Comparison of ENCODE assay signal across 17 cellular contexts in the genomic region with DNA sequence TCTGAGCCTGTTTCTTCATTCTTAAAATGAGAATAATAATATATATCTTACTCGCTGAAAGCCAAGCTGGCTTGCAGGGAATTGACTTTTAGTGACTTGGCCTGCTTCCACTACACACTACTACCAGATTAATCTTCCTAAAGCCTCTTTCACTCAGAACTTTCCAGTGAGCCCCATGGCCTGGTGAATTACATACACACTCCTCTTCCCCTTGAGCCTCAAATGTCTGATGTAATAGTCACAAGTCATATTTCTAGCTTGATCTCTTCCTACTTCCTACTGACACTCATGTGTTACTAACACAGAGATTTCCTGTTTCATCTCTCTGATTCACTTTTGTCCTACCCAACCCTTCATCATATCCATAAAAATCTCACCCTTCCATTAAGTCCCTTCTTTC.
DNase-seq lines count a peak whose midpoint lies in the region; TF ChIP-seq lines count a peak whose summit lies in the region.
"Had no signal": no experiment of that assay in that cellular context is flagged by ENCODE, and none has a peak within 500 bp of the region (broad histone marks: within the 10 kb centered on the region; RNA-seq: fewer than 3 reads in every experiment).

No MANE protein-coding gene starts in this region.

- CTCF ChIA-PET in Calu3 (lab: Charles Lee) (interaction anchor here (0.5 kb wide), 1 partner anchor 968 kb away, joined by 4 read pairs; no protein-coding TSS in a partner anchor), OCI-LY7 (lab: Charles Lee; ENCODE audit: unreplicated experiment) (no interaction called here), A673 (lab: Charles Lee) (no interaction called here)
- CTCF ChIA-PET in activated naive CD4-positive, alpha-beta T cell treated with anti-CD3 and anti-CD28 coated beads, Interleukin-2, amount 10 ng/mL, durations not matched to agents 7 days and 5 days (lab: Charles Lee), result interaction anchor here (0.7 kb wide), 1 partner anchor 443 kb away, joined by 3 read pairs; no protein-coding TSS in a partner anchor

- H3K4me1 ChIP-seq in OCI-LY7 (ENCODE audit: insufficient read depth, low read length, poor library complexity, severe bottlenecking) (no peaks in the 10 kb centered on the region), A673 (ENCODE audit: insufficient read depth, low read length, poor library complexity, severe bottlenecking) (no peaks in the 10 kb centered on the region)

- H2AFZ ChIP-seq in OCI-LY7 (ENCODE audit: low read length), result peak overlapping the region; percentile 38; the same call in 1 of the 2 replicates

- intact Hi-C loops in Calu3 (cut with micrococcal nuclease; ENCODE audit: unreplicated experiment), result no loop called here
- intact Hi-C loops in OCI-LY7 (cut with micrococcal nuclease; ENCODE audit: unreplicated experiment), result no loop called here
- intact Hi-C loops in A673 (cut with micrococcal nuclease; ENCODE audit: unreplicated experiment), result no loop called here

- POLR2A ChIA-PET in OCI-LY7 (lab: Charles Lee) (no interaction called here), A673 (lab: Charles Lee; ENCODE audit: low non-redundant PET) (no interaction called here)

- H3K9me3 ChIP-seq in OCI-LY7 (ENCODE audit: low read length) (no peaks in the 10 kb centered on the region), A673 (ENCODE audit: low read depth, low read length, poor library complexity, severe bottlenecking) (no peaks in the 10 kb centered on the region)
- H3K9me3 ChIP-seq: adrenal gland had no signal

- no peaks in the 10 kb centered on the region for H3K9me2 ChIP-seq in OCI-LY7 (ENCODE audit: insufficient read depth, low read length)

- no peaks in the 10 kb centered on the region for H3K9me3 Mint-ChIP-seq in Calu3 (ENCODE audit: low read depth, unreplicated experiment)
- H3K9me3 Mint-ChIP-seq in activated naive CD4-positive, alpha-beta T cell treated with anti-CD3 and anti-CD28 coated beads, Interleukin-2, amount 10 ng/mL, durations not matched to agents 7 days and 5 days, result no peaks in the 10 kb centered on the region
- H3K9me3 Mint-ChIP-seq: activated T-cell treated with anti-CD3 and anti-CD28 coated beads, Interleukin-2, amount 50 U/mL, for 72 hours had no signal

- no peaks in the 10 kb centered on the region for H3K36me3 ChIP-seq in OCI-LY7 (ENCODE audit: insufficient read depth, low read length)
- no peaks in the 10 kb centered on the region for H3K36me3 ChIP-seq in A673 (ENCODE audit: insufficient read depth, low read length, poor library complexity, severe bottlenecking)
- H3K36me3 ChIP-seq: adrenal gland had no signal

- no peak for TF ChIP-seq CTCF in Calu3 (IDR thresholded peaks at IDR 0.05; ENCODE audit: unreplicated experiment)
- no peak for TF ChIP-seq CTCF in OCI-LY7 (conservative IDR thresholded peaks at IDR 0.05; ENCODE audit: low read length)
- TF ChIP-seq CTCF in A673 (conservative IDR thresholded peaks at IDR 0.05; ENCODE audit: low read depth, low read length), result no peak

- no peaks in the 10 kb centered on the region for H3K27me3 Mint-ChIP-seq in Calu3 (ENCODE audit: unreplicated experiment)
- H3K27me3 Mint-ChIP-seq in activated naive CD4-positive, alpha-beta T cell treated with anti-CD3 and anti-CD28 coated beads, Interleukin-2, amount 10 ng/mL, durations not matched to agents 7 days and 5 days, result no peaks in the 10 kb centered on the region

- H3K27ac ChIP-seq in OCI-LY7 (ENCODE audit: low read depth, low read length, poor library complexity, severe bottlenecking) (no peak overlapping the region), A673 (ENCODE audit: low read depth, low read length, poor library complexity, severe bottlenecking) (no peak overlapping the region)
- H3K27ac ChIP-seq: adrenal gland had no signal

- peak overlapping the region; percentile 83 for H3K27ac Mint-ChIP-seq in Calu3 (ENCODE audit: unreplicated experiment)
- no peak overlapping the region for H3K27ac Mint-ChIP-seq in activated naive CD4-positive, alpha-beta T cell treated with anti-CD3 and anti-CD28 coated beads, Interleukin-2, amount 10 ng/mL, durations not matched to agents 7 days and 5 days
- H3K27ac Mint-ChIP-seq: activated T-cell treated with anti-CD3 and anti-CD28 coated beads, Interleukin-2, amount 50 U/mL, for 72 hours had no signal

- no peak overlapping the region for H3K4me2 ChIP-seq in OCI-LY7 (ENCODE audit: low read length)
- H3K4me2 ChIP-seq: smooth muscle cell had no signal

- H3K79me2 ChIP-seq in OCI-LY7 (ENCODE audit: insufficient read depth, low read depth, low read length), result no peaks in the 10 kb centered on the region

- peaks cover 8% of the 10 kb centered on the region for H3K27me3 ChIP-seq in A673 (replicated peaks; ENCODE audit: insufficient read depth, low read depth, low read length, poor library complexity)
- H3K27me3 ChIP-seq: adrenal gland had no signal

- peaks cover 20% of the 10 kb centered on the region for H3K4me1 Mint-ChIP-seq in Calu3 (ENCODE audit: low read depth, unreplicated experiment)
- H3K4me1 Mint-ChIP-seq in activated naive CD4-positive, alpha-beta T cell treated with anti-CD3 and anti-CD28 coated beads, Interleukin-2, amount 10 ng/mL, durations not matched to agents 7 days and 5 days, result no peaks in the 10 kb centered on the region

- peaks cover 6% of the 10 kb centered on the region for H3K36me3 Mint-ChIP-seq in Calu3 (ENCODE audit: insufficient read depth, unreplicated experiment)
- H3K36me3 Mint-ChIP-seq in activated naive CD4-positive, alpha-beta T cell treated with anti-CD3 and anti-CD28 coated beads, Interleukin-2, amount 10 ng/mL, durations not matched to agents 7 days and 5 days, result no peaks in the 10 kb centered on the region

- BruUV-seq in Calu3 (replicated peaks; lab: Mats Ljungman, UMichigan) (no TSS peak), OCI-LY7 (replicated peaks; lab: Mats Ljungman, UMichigan) (no TSS peak), A673 (replicated peaks; lab: Mats Ljungman, UMichigan) (no TSS peak)

- no peak overlapping the region for H3K4me3 ChIP-seq in OCI-LY7 (ENCODE audit: low read depth, low read length, poor library complexity, severe bottlenecking)
- no peak overlapping the region for H3K4me3 ChIP-seq in A673 (ENCODE audit: low read depth, low read length, poor library complexity, severe bottlenecking)
- H3K4me3 ChIP-seq: adrenal gland, smooth muscle cell had no signal

- no peaks in the 10 kb centered on the region for H4K20me1 ChIP-seq in OCI-LY7 (ENCODE audit: insufficient read depth, low read length)

- no peak overlapping the region for H3K4me3 Mint-ChIP-seq in Calu3 (ENCODE audit: low read depth, unreplicated experiment)
- H3K4me3 Mint-ChIP-seq in activated naive CD4-positive, alpha-beta T cell treated with anti-CD3 and anti-CD28 coated beads, Interleukin-2, amount 10 ng/mL, durations not matched to agents 7 days and 5 days, result no peak overlapping the region
- H3K4me3 Mint-ChIP-seq: activated T-cell treated with anti-CD3 and anti-CD28 coated beads, Interleukin-2, amount 50 U/mL, for 72 hours had no signal

- DNase-seq in Calu3 (no peak), OCI-LY7 (ENCODE audit: low spot score) (no peak), dermis microvascular lymphatic vessel endothelial cell (ENCODE audit: low read depth in 2 of 2) (peak; percentile 74 to 86), medulla oblongata (ENCODE audit: extremely low spot score) (peak; percentile 47), GM19238 (ENCODE audit: insufficient read length, low spot score) (no peak), A673 (ENCODE audit: low spot score) (no peak)
- no peak for DNase-seq in activated effector memory CD4-positive, alpha-beta T cell treated with Interleukin-2 at 50 U/mL for 16 hours
- no peak for DNase-seq in activated naive CD4-positive, alpha-beta T cell treated with anti-CD3 and anti-CD28 coated beads, Interleukin-2, amount 10 ng/mL, durations not matched to agents 7 days and 5 days
- DNase-seq: activated CD4-positive, alpha-beta T cell treated with anti-CD3 and anti-CD28 coated beads, Interleukin-2, amount 50 U/mL, for 4 hours; activated T-cell treated with anti-CD3 and anti-CD28 coated beads, Interleukin-2, amount 50 U/mL, for 72 hours; adrenal gland; NCI-H1694 treated with DMSO at 0.1 percent for 48 hours; NCI-H526; nucleus accumbens; stimulated activated naive CD8-positive, alpha-beta T cell treated with anti-CD3 and anti-CD28 coated beads, Interleukin-15, Interleukin-2, amounts not matched to agents 100 U/mL and 50 U/mL, for 24 hours; T1000 had no signal

Comparison
In these comparisons a context has a peak if more than half of its experiments do, and no peak if none do; other contexts are left out.
1. DNase-seq: peak in dermis microvascular lymphatic vessel endothelial cell (2 of 2) and medulla oblongata (single experiment); none in Calu3 (single experiment), OCI-LY7 (single experiment), activated effector memory CD4-positive, alpha-beta T cell treated with Interleukin-2 at 50 U/mL for 16 hours (single experiment), GM19238 (single experiment), activated naive CD4-positive, alpha-beta T cell treated with anti-CD3 and anti-CD28 coated beads, Interleukin-2, amount 10 ng/mL, durations not matched to agents 7 days and 5 days (single experiment) and A673 (single experiment).
2. CTCF ChIA-PET loops: an anchor here in Calu3 (0.5 kb wide) and activated naive CD4-positive, alpha-beta T cell treated with anti-CD3 and anti-CD28 coated beads, Interleukin-2, amount 10 ng/mL, durations not matched to agents 7 days and 5 days (0.7 kb wide); none called in OCI-LY7 and A673.